In the genomic region with DNA sequence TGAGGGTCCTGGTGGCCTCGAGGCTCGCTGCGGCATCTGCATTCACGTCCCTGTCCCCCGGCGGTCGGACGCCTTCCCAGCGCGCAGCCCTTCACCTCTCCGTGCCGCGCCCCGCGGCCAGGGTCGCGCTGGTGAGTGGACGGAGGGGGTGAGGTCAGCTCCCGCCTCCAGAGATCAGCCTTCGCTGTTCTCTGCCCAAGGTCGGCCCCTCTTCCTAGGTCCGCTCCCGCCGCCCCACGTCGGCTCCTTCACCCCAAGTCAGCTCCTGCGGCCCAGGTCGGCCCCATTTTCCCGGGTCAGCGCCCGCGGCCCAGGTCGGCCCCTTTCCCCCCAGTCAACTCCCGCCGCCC, we compare ENCODE assay signal across 8 cellular contexts. TPM values are rescaled to one million over a fixed set of nuclear protein-coding genes. Genes with fewer than 3 reads are reported as not detected.
DNase-seq lines count a peak whose midpoint lies in the region; ATAC-seq, FAIRE-seq and TF ChIP-seq lines count a peak whose summit lies in the region.
"Not testable (repeated sequence)": the region's sequence is repeated elsewhere in the genome, so short reads cannot be mapped to it uniquely, and the experiment has no call there.

No MANE protein-coding gene starts in this region.

- not testable (repeated sequence) for H3K27me3 Mint-ChIP-seq in WTC11 (ENCODE audit: low read depth)

- intact Hi-C loops in K562 (cut with micrococcal nuclease); Right ventricle myocardium superior (cut with DNase I); psoas muscle (cut with DNase I): not testable (repeated sequence)

- not testable (repeated sequence) for H3K27ac Mint-ChIP-seq in WTC11

- POLR2A ChIA-PET in AG04450 (lab: Yijun Ruan, JAX); WTC11 (lab: Charles Lee); K562 (lab: Yijun Ruan, JAX): not testable (repeated sequence)

- not testable (repeated sequence) for H3K4me1 ChIP-seq in K562 (replicated peaks in 1 of 2; ENCODE audit: control insufficient read depth in 2 of 2, insufficient read depth in 2 of 2, low read length in 2 of 2); psoas muscle

- not testable (repeated sequence) for DNase-seq in AG04450 (ENCODE audit: low read depth, low spot score); WTC11 (ENCODE audit: low spot score); K562 (ENCODE audit: extremely low read depth in 1 of 4, low spot score in 3 of 4); Right ventricle myocardium superior; psoas muscle

- H3K4me3 Mint-ChIP-seq in WTC11, result not testable (repeated sequence)

- not testable (repeated sequence) for H3K36me3 Mint-ChIP-seq in WTC11

- not testable (repeated sequence) for FAIRE-seq in K562 (lab: Jason Lieb, UNC)

- not testable (repeated sequence) for TF ChIP-seq POLR2A in K562 (conservative IDR thresholded peaks at IDR 0.05)

- H3K4me1 Mint-ChIP-seq in WTC11, result not testable (repeated sequence)

- TF ChIP-seq CTCF in AG04450 (IDR thresholded peaks at IDR 0.05; ENCODE audit: low read depth, low read length); WTC11 (IDR thresholded peaks at IDR 0.05); K562 (IDR thresholded peaks at IDR 0.05 in 2 of 3, conservative IDR thresholded peaks at IDR 0.05 in 1 of 3; ENCODE audit: insufficient read depth in 2 of 3, low read depth in 1 of 3, low read length in 3 of 3); psoas muscle (IDR thresholded peaks at IDR 0.05): not testable (repeated sequence)

- not testable (repeated sequence) for H4K20me1 ChIP-seq in K562 (replicated peaks; ENCODE audit: control insufficient read depth, insufficient read depth, low read length)

- not testable (repeated sequence) for H3K9me3 ChIP-seq in AG04450 (ENCODE audit: control insufficient read depth, insufficient read depth, low read length); K562 (replicated peaks; ENCODE audit: control insufficient read depth, insufficient read depth, low read depth, low read length); psoas muscle

- not testable (repeated sequence) for H3K9me3 Mint-ChIP-seq in WTC11

- CTCF ChIA-PET in AG04450 (lab: Charles Lee); WTC11 (lab: Charles Lee); K562 (lab: Yijun Ruan, JAX; ENCODE audit: low intra/inter-chr PET ratio): not testable (repeated sequence)

- not testable (repeated sequence) for H3K9me1 ChIP-seq in K562 (ENCODE audit: control insufficient read depth, insufficient read depth, low read length)

- not testable (repeated sequence) for H2AFZ ChIP-seq in K562 (ENCODE audit: low read depth, low read length)

- not testable (repeated sequence) for TF ChIP-seq RAD21 in K562 (CRISPR knock-in tag; conservative IDR thresholded peaks at IDR 0.05 in 1 of 2, IDR thresholded peaks at IDR 0.05 in 1 of 2)

- not testable (repeated sequence) for H3K36me3 ChIP-seq in K562 (ENCODE audit: control insufficient read depth, insufficient read depth, low read length); psoas muscle (ENCODE audit: insufficient read depth in 1 of 2, low read depth in 1 of 2)

- not testable (repeated sequence) for BruUV-seq in K562 (replicated peaks; lab: Mats Ljungman, UMichigan)

- in situ Hi-C loops in K562 (cut with MboI), result loop anchor here (25.0 kb wide), 1 partner anchor 346 kb away; a partner anchor contains a TSS

- no CpG with 5 or more reads among the region's 35 CpGs for WGBS in K562 (ENCODE audit: insufficient coverage, low coverage, missing lambda C conversion rate)
- 0% methylated on average over 4 of the region's 35 CpGs; no CpG with 5 or more reads in 2 of the 3 donors for WGBS in psoas muscle, 3 donors

- TF ChIP-seq EP300 in K562 (IDR thresholded peaks at IDR 0.05; ENCODE audit: low read length), result not testable (repeated sequence)

- not testable (repeated sequence) for H3K9ac ChIP-seq in K562 (ENCODE audit: insufficient read depth in 1 of 2, low read depth in 2 of 2, low read length in 2 of 2)

- H3K27ac ChIP-seq in AG04450 (ENCODE audit: low read depth, low read length); K562 (ENCODE audit: extremely low read depth, low read depth, low read length); psoas muscle: not testable (repeated sequence)

- H3K79me2 ChIP-seq in K562 (ENCODE audit: control insufficient read depth, insufficient read depth, low read length), result not testable (repeated sequence)

- H3K4me3 ChIP-seq in AG04450 (ENCODE audit: low read depth, low read length) (peak overlapping the region; percentile 55), K562 (0 out of 2 replicates have a peak overlapping the region, but pooled peaks have one; percentile 28)
- H3K4me3 ChIP-seq in psoas muscle, result not testable (repeated sequence)

- not testable (repeated sequence) for H3K4me2 ChIP-seq in K562 (ENCODE audit: insufficient read depth, low read length)

- ATAC-seq in GM18867 (IDR thresholded peaks at IDR 0.05; ENCODE audit: unreplicated experiment) (peak; percentile 11), HG02571 (IDR thresholded peaks at IDR 0.05; ENCODE audit: unreplicated experiment) (peak; percentile 3), HG03196 (IDR thresholded peaks at IDR 0.05; ENCODE audit: unreplicated experiment) (peak; percentile 12), WTC11 (peak; percentile 5; the same call in 1 of the 2 replicates), K562 (peak; percentile 64), Right ventricle myocardium superior (ENCODE audit: poor library complexity) (peak; percentile 36), psoas muscle (peak in 3 of 4 donors; percentile 1 to 34 (median 5))

- H3K27me3 ChIP-seq in AG04450 (ENCODE audit: control insufficient read depth, insufficient read depth, low read length); K562 (ENCODE audit: control insufficient read depth in 2 of 2, insufficient read depth in 2 of 2, low read length in 2 of 2); psoas muscle (ENCODE audit: insufficient read depth in 3 of 3, low read length in 2 of 3): not testable (repeated sequence)

TF ChIP-seq in K562, 482 proteins besides CTCF, POLR2A, EP300 and RAD21 (continues in another document):
- TF ChIP-seq PHF8 (IDR thresholded peaks at IDR 0.05; ENCODE audit: borderline replicate concordance, low read length), result peak; percentile 26; the same call in 1 of the 2 replicates

RNA-seq across cellular contexts. Expression of a gene that starts 0.2 kb away (rescaled TPM):
- polyA plus RNA-seq in AG04450 (2011; rRNA removed) (52.6 and 54.0 TPM in 2 replicates), K562 (2011; rRNA removed) (45.4 and 47.3 TPM in 2 replicates), K562 (2014; fragmentation: Illumina TruSeq; extraction: Trizol) (25.3 and 36.6 TPM in 2 replicates), K562 (2014; fragmentation: Nextera tagmentation; extraction: Ambion mirVana) (10 to 100 TPM; 11.2 to 24.9 TPM), K562 (2014; rRNA removed) (65.4 and 78.6 TPM in 2 replicates), psoas muscle (100 to 1,000 TPM in 1 of 3 donors, 10 to 100 TPM in 1, 1 to 10 TPM in 1; 8.6 to 188 (median 10.7) TPM)
- 22.3 and 22.5 TPM in 2 replicates for polyA minus RNA-seq in AG04450 (2011; rRNA and poly(A)+ RNA removed)
- total RNA-seq in WTC11 (2021) (29.5 to 39.0 TPM (median 32.9 TPM) in 3 replicates), K562 (2014; rRNA removed) (45.4 and 64.8 TPM in 2 replicates), K562 (2014; rRNA removed; fragmentation: Illumina TruSeq; extraction: Trizol) (20.4 and 26.6 TPM in 2 replicates), K562 (2015; rRNA removed; fragmentation: Illumina TruSeq; extraction: Trizol) (37.8 and 39.5 TPM in 2 replicates), K562 (2021) (70.1 and 77.0 TPM in 2 replicates), Right ventricle myocardium superior (146 TPM), psoas muscle (10 to 100 TPM in 2 of 4 donors, 1 to 10 TPM in 2; 6.7 to 13.8 (median 10.6) TPM)
- 125 and 198 TPM in 2 replicates for total RNA-seq in K562 (2011; cell fraction: chromatin; rRNA removed; ENCODE audit: low replicate concordance)
- total RNA-seq in K562 (2011; cell fraction: nucleolus; rRNA removed), result 96.3 and 112 TPM in 2 replicates
- total RNA-seq in K562 (2011; cell fraction: nucleoplasm; rRNA removed), result 120 and 121 TPM in 2 replicates
- polyA plus RNA-seq in K562 (2011; cell fraction: cytosol; rRNA removed), result 50.0 and 94.6 TPM in 2 replicates
- 97.1 and 134 TPM in 2 replicates for polyA plus RNA-seq in K562 (2011; cell fraction: nucleus; rRNA removed)
- polyA plus RNA-seq in K562 (2012), result 55.4 and 77.7 TPM in 2 replicates
- 22.0 and 25.5 TPM in 2 replicates for polyA minus RNA-seq in K562 (2011; rRNA and poly(A)+ RNA removed)
- polyA minus RNA-seq in K562 (2011; cell fraction: cytosol; rRNA and poly(A)+ RNA removed), result 21.8 and 29.4 TPM in 2 replicates
- polyA minus RNA-seq in K562 (2011; cell fraction: nucleus; rRNA and poly(A)+ RNA removed), result 43.9 and 44.2 TPM in 2 replicates

RNA-seq across cellular contexts. Expression of a gene that starts 26.5 kb away (rescaled TPM):
- 12.1 and 12.9 TPM in 2 replicates for polyA plus RNA-seq in AG04450 (2011; rRNA removed)
- 15.0 and 28.4 TPM in 2 replicates for polyA minus RNA-seq in AG04450 (2011; rRNA and poly(A)+ RNA removed)
- total RNA-seq in WTC11 (2021), result 30.6 to 41.6 TPM (median 36.3 TPM) in 3 replicates
- 95.1 and 192 TPM in 2 replicates for total RNA-seq in K562 (2011; cell fraction: chromatin; rRNA removed; ENCODE audit: low replicate concordance)
- 89.4 and 101 TPM in 2 replicates for total RNA-seq in K562 (2011; cell fraction: nucleolus; rRNA removed)
- total RNA-seq in K562 (2011; cell fraction: nucleoplasm; rRNA removed), result 53.8 and 68.3 TPM in 2 replicates
- total RNA-seq in K562 (2014; rRNA removed), result 47.0 and 58.9 TPM in 2 replicates
- 23.1 and 24.6 TPM in 2 replicates for total RNA-seq in K562 (2014; rRNA removed; fragmentation: Illumina TruSeq; extraction: Trizol)
- total RNA-seq in K562 (2015; rRNA removed; fragmentation: Illumina TruSeq; extraction: Trizol), result 33.1 and 36.6 TPM in 2 replicates
- 46.5 and 57.6 TPM in 2 replicates for total RNA-seq in K562 (2021)
- polyA plus RNA-seq in K562 (2011; rRNA removed), result 27.7 and 28.7 TPM in 2 replicates
- 30.3 and 42.8 TPM in 2 replicates for polyA plus RNA-seq in K562 (2011; cell fraction: cytosol; rRNA removed)
- polyA plus RNA-seq in K562 (2011; cell fraction: nucleus; rRNA removed), result 69.1 and 77.4 TPM in 2 replicates
- polyA plus RNA-seq in K562 (2012), result 19.4 and 34.4 TPM in 2 replicates
- polyA plus RNA-seq in K562 (2014; fragmentation: Illumina TruSeq; extraction: Trizol), result 31.1 and 35.2 TPM in 2 replicates
- polyA plus RNA-seq in K562 (2014; fragmentation: Nextera tagmentation; extraction: Ambion mirVana), result 1 to 10 TPM in 1 of 2 experiments, under 1 TPM in 1; 0.72 to 1.9 TPM
- 35.3 and 40.6 TPM in 2 replicates for polyA plus RNA-seq in K562 (2014; rRNA removed)
- polyA minus RNA-seq in K562 (2011; rRNA and poly(A)+ RNA removed), result 28.2 and 34.5 TPM in 2 replicates
- 22.5 and 27.6 TPM in 2 replicates for polyA minus RNA-seq in K562 (2011; cell fraction: cytosol; rRNA and poly(A)+ RNA removed)
- 32.7 and 47.2 TPM in 2 replicates for polyA minus RNA-seq in K562 (2011; cell fraction: nucleus; rRNA and poly(A)+ RNA removed)
- 8.6 TPM for total RNA-seq in Right ventricle myocardium superior
- total RNA-seq in psoas muscle, result 1 to 10 TPM in 3 of 4 donors, under 1 TPM in 1; 0.56 to 3.2 (median 2.8) TPM
- 1 to 10 TPM; 2.2 to 8.8 (median 3.0) TPM for polyA plus RNA-seq in psoas muscle

Comparison
In these comparisons a context has a peak if more than half of its experiments do, and no peak if none do; other contexts are left out.
1. ATAC-seq: peak in every context shown above with its lines; median percentile 64 in K562; 36 in Right ventricle myocardium superior; 12 in HG03196; 11 in GM18867; 5 in WTC11; 5 in psoas muscle; 3 in HG02571.